In genomic region chr19:48461982-48462655, GRCh38 we compare ENCODE assay signal across 20 cellular contexts. TPM values are rescaled to one million over a fixed set of nuclear protein-coding genes. Genes with fewer than 3 reads are reported as not detected.
DNase-seq lines count a peak whose midpoint lies in the region; ATAC-seq, FAIRE-seq and TF ChIP-seq lines count a peak whose summit lies in the region.
"Had no signal": no experiment of that assay in that cellular context is flagged by ENCODE, and none has a peak within 500 bp of the region (broad histone marks: within the 10 kb centered on the region; RNA-seq: fewer than 3 reads in every experiment).

No MANE protein-coding gene starts in this region.

- no peak for TF ChIP-seq RAD21 in A549 (conservative IDR thresholded peaks at IDR 0.05 in 1 of 2, IDR thresholded peaks at IDR 0.05 in 1 of 2)
- TF ChIP-seq RAD21 in SK-N-SH (IDR thresholded peaks at IDR 0.05; ENCODE audit: low read length), result no peak

- H3K27ac ChIP-seq in A549, result no peak overlapping the region
- H3K27ac ChIP-seq in SK-N-SH (ENCODE audit: low read depth in 2 of 2, low read length in 1 of 2), result no peak overlapping the region
- H3K27ac ChIP-seq: BLaER1, pancreas, skin epidermis had no signal

- H3K9me2 ChIP-seq in SK-N-SH, result no peaks in the 10 kb centered on the region

- peaks cover 1% of the 10 kb centered on the region for H3K36me3 Mint-ChIP-seq in activated CD8-positive, alpha-beta memory T cell treated with anti-CD3 and anti-CD28 coated beads, Interleukin-2, amount 10 ng/mL, durations not matched to agents 7 days and 5 days

- H3K36me3 ChIP-seq in SK-N-SH (replicated peaks in 1 of 2; ENCODE audit: control insufficient read depth in 1 of 2, insufficient read depth in 2 of 2, low read length in 1 of 2), result peaks cover 2 to 6% of the 10 kb centered on the region in 2 experiments
- H3K36me3 ChIP-seq: pancreas had no signal

- POLR2A ChIA-PET in A549 (lab: Yijun Ruan, JAX), result no interaction called here
- POLR2A ChIA-PET in SK-N-SH (lab: Yijun Ruan, JAX), result no interaction called here

- FAIRE-seq in A549 (lab: Jason Lieb, UNC), result no peak
- FAIRE-seq: endothelial cell of umbilical vein, keratinocyte, pancreas had no signal

- H3K4me2 ChIP-seq in A549 (no peak overlapping the region), SK-N-SH (no peak overlapping the region)
- H3K4me2 ChIP-seq: BLaER1 had no signal

- no peaks in the 10 kb centered on the region for H3K27me3 ChIP-seq in SK-N-SH (ENCODE audit: insufficient read depth)
- H3K27me3 ChIP-seq: BLaER1, pancreas had no signal

- H2AFZ ChIP-seq in SK-N-SH (ENCODE audit: low read depth), result no peak overlapping the region

- no peak for TF ChIP-seq CTCF in A549 (IDR thresholded peaks at IDR 0.05)
- TF ChIP-seq CTCF in SK-N-SH (IDR thresholded peaks at IDR 0.05), result no peak

- peaks cover 15% of the 10 kb centered on the region for H3K4me1 Mint-ChIP-seq in activated CD8-positive, alpha-beta memory T cell treated with anti-CD3 and anti-CD28 coated beads, Interleukin-2, amount 10 ng/mL, durations not matched to agents 7 days and 5 days
- H3K4me1 Mint-ChIP-seq: central memory CD8-positive, alpha-beta T cell had no signal

- H3K4me1 ChIP-seq in A549, result peaks cover 9% of the 10 kb centered on the region
- peaks cover 0 to 7% of the 10 kb centered on the region in 2 experiments; a peak in 1 of 4 replicates for H3K4me1 ChIP-seq in SK-N-SH (ENCODE audit: control insufficient read depth in 1 of 2, insufficient read depth in 2 of 2, low read depth in 1 of 2, low read length in 1 of 2)
- H3K4me1 ChIP-seq: BLaER1, pancreas had no signal

- H3K9ac ChIP-seq in SK-N-SH, result no peak overlapping the region
- H3K9ac ChIP-seq: BLaER1 had no signal

- WGBS in A549 (ENCODE audit: missing lambda C conversion rate), result 97% methylated on average over 62 of the region's 62 CpGs
- WGBS in SK-N-SH (ENCODE audit: low lambda C conversion rate), result 94% methylated on average over 46 of the region's 62 CpGs

- H3F3A ChIP-seq in SK-N-SH (replicated peaks; ENCODE audit: insufficient read depth), result peaks cover 15% of the 10 kb centered on the region

- TF ChIP-seq POLR2A in A549 (IDR thresholded peaks at IDR 0.05; ENCODE audit: low read length), result no peak

- DNase-seq in A549 (ENCODE audit: low read depth in 1 of 2, low spot score in 1 of 2) (peak in 1 of 2 experiments; percentile 72), ELF-1 (ENCODE audit: low read depth, low spot score) (peak; percentile 84), SK-N-SH (peak; percentile 74), islet precursor cell (peak; percentile 69), activated gamma-delta T cell (lab: John Stamatoyannopoulos, UW) (no peak)
- DNase-seq in activated CD8-positive, alpha-beta memory T cell treated with anti-CD3 and anti-CD28 coated beads, Interleukin-2, amount 10 ng/mL, durations not matched to agents 7 days and 5 days, result no peak
- DNase-seq: activated CD8-positive, alpha-beta memory T cell treated with anti-CD3 and anti-CD28 coated beads, Interleukin-2, amount 50 U/mL, for 48 hours; DMS79; HCEC 1CT; NCI-H1048; NCI-H345; OCI-M1 had no signal

- peaks cover 5% of the 10 kb centered on the region; the same call in 1 of the 2 replicates for H3K79me2 ChIP-seq in SK-N-SH (ENCODE audit: insufficient read depth)

- peak; percentile 49 to 68 for ATAC-seq in A549
- ATAC-seq in GM21515 (IDR thresholded peaks at IDR 0.05; ENCODE audit: unreplicated experiment), result no peak
- no peak for ATAC-seq in activated CD8-positive, alpha-beta memory T cell treated with anti-CD3 and anti-CD28 coated beads, Interleukin-2, amount 10 ng/mL, durations not matched to agents 7 days and 5 days
- no peak for ATAC-seq in HG03442 (IDR thresholded peaks at IDR 0.05; ENCODE audit: unreplicated experiment)
- ATAC-seq: pancreas had no signal

- CTCF ChIA-PET in A549 (lab: Yijun Ruan, JAX) (interaction anchor here (0.7 to 3.2 kb wide), 3 partner anchors 11 to 44 kb away, joined by 3 to 23 read pairs (median 3); partner anchors contain the start of gene GRWD1), SK-N-SH (lab: Yijun Ruan, JAX) (interaction anchor here (0.7 to 1.5 kb wide), 3 partner anchors 13 to 28 kb away, joined by 3 to 4 read pairs (median 3); partner anchors contain the start of gene GRWD1)
- CTCF ChIA-PET in activated CD8-positive, alpha-beta memory T cell treated with anti-CD3 and anti-CD28 coated beads, Interleukin-2, amount 10 ng/mL, durations not matched to agents 7 days and 5 days (lab: Charles Lee), result interaction anchor here (0.6 to 1.5 kb wide), 2 partner anchors 28 to 116 kb away, joined by 3 to 4 read pairs; no protein-coding TSS in a partner anchor

- no peaks in the 10 kb centered on the region for H4K20me1 ChIP-seq in SK-N-SH (ENCODE audit: insufficient read depth)

- TF ChIP-seq EP300 in A549 (IDR thresholded peaks at IDR 0.05), result no peak
- TF ChIP-seq EP300 in SK-N-SH (IDR thresholded peaks at IDR 0.05; ENCODE audit: borderline replicate concordance in 1 of 2, low read depth in 1 of 2, low read length in 1 of 2), result no peak

- no peaks in the 10 kb centered on the region for H3K9me3 Mint-ChIP-seq in activated CD8-positive, alpha-beta memory T cell treated with anti-CD3 and anti-CD28 coated beads, Interleukin-2, amount 10 ng/mL, durations not matched to agents 7 days and 5 days (ENCODE audit: low read depth)
- H3K9me3 Mint-ChIP-seq: central memory CD8-positive, alpha-beta T cell had no signal

- H3K9me3 ChIP-seq in A549 (no peaks in the 10 kb centered on the region), SK-N-SH (no peaks in the 10 kb centered on the region)
- H3K9me3 ChIP-seq: BLaER1, pancreas had no signal

- H3K27me3 Mint-ChIP-seq in activated CD8-positive, alpha-beta memory T cell treated with anti-CD3 and anti-CD28 coated beads, Interleukin-2, amount 10 ng/mL, durations not matched to agents 7 days and 5 days, result no peaks in the 10 kb centered on the region
- H3K27me3 Mint-ChIP-seq: central memory CD8-positive, alpha-beta T cell had no signal

- H3K4me3 Mint-ChIP-seq in activated CD8-positive, alpha-beta memory T cell treated with anti-CD3 and anti-CD28 coated beads, Interleukin-2, amount 10 ng/mL, durations not matched to agents 7 days and 5 days, result no peak overlapping the region
- H3K4me3 Mint-ChIP-seq: central memory CD8-positive, alpha-beta T cell had no signal

- no peak overlapping the region for H3K27ac Mint-ChIP-seq in activated CD8-positive, alpha-beta memory T cell treated with anti-CD3 and anti-CD28 coated beads, Interleukin-2, amount 10 ng/mL, durations not matched to agents 7 days and 5 days

- H3K4me3 ChIP-seq in A549 (no peak overlapping the region), SK-N-SH (ENCODE audit: low read depth in 2 of 2, low read length in 1 of 2) (no peak overlapping the region)
- H3K4me3 ChIP-seq: BLaER1, pancreas, skin epidermis had no signal

TF ChIP-seq in A549, 52 proteins besides CTCF, POLR2A, EP300 and RAD21 (continues in another document):
- no peak for TF ChIP-seq TP53 (CRISPR knock-in tag; IDR thresholded peaks at IDR 0.05)

TF ChIP-seq in SK-N-SH, 30 proteins besides CTCF, POLR2A, EP300 and RAD21 (continues in another document):
- TF ChIP-seq SIN3A (IDR thresholded peaks at IDR 0.05; ENCODE audit: borderline replicate concordance, low read depth, low read length), result no peak

RNA-seq across cellular contexts. Expression of gene KCNJ14, which starts 6.7 kb away (rescaled TPM):
- polyA plus RNA-seq in A549 (2011; rRNA removed) (1.9 and 2.2 TPM in 2 replicates), A549 (2017; fragmentation: RNase III; extraction: RNeasy Plus Mini Kit Qiagen cat#74134 plus additional on column Dnase treatment) (1.3 to 1.4 TPM (median 1.3 TPM) in 3 replicates), SK-N-SH (2012; rRNA removed) (1.1 and 1.2 TPM in 2 replicates)
- 1.5 and 1.9 TPM in 2 replicates for polyA plus RNA-seq in A549 (2012; cell fraction: cytosol; rRNA removed)
- 12.5 and 14.5 TPM in 2 replicates for polyA plus RNA-seq in A549 (2012; cell fraction: nucleus; rRNA removed)
- polyA minus RNA-seq in A549 (2011; rRNA and poly(A)+ RNA removed), result 1.9 and 2.4 TPM in 2 replicates
- polyA plus RNA-seq in SK-N-SH (2012; cell fraction: cytosol; rRNA removed), result 0.54 and 0.93 TPM in 2 replicates
- 6.1 and 7.2 TPM in 2 replicates for polyA plus RNA-seq in SK-N-SH (2012; cell fraction: nucleus; rRNA removed)
- 1 to 10 TPM in 1 of 2 experiments, under 1 TPM in 1; 0.85 to 1.5 TPM for total RNA-seq in activated CD8-positive, alpha-beta memory T cell treated with anti-CD3 and anti-CD28 coated beads, Interleukin-2, amount 10 ng/mL, durations not matched to agents 7 days and 5 days

RNA-seq across cellular contexts. Expression of gene CYTH2, which starts 7.0 kb away (rescaled TPM):
- polyA plus RNA-seq in A549 (2011; rRNA removed), result 33.4 and 36.9 TPM in 2 replicates
- polyA plus RNA-seq in A549 (2012; cell fraction: cytosol; rRNA removed), result 48.4 and 61.1 TPM in 2 replicates
- 158 and 205 TPM in 2 replicates for polyA plus RNA-seq in A549 (2012; cell fraction: nucleus; rRNA removed)
- polyA plus RNA-seq in A549 (2017; fragmentation: RNase III; extraction: RNeasy Plus Mini Kit Qiagen cat#74134 plus additional on column Dnase treatment), result 42.3 to 55.4 TPM (median 50.5 TPM) in 3 replicates
- 49.4 and 52.6 TPM in 2 replicates for polyA minus RNA-seq in A549 (2011; rRNA and poly(A)+ RNA removed)
- polyA plus RNA-seq in SK-N-SH (2012; rRNA removed), result 69.5 and 77.6 TPM in 2 replicates
- polyA plus RNA-seq in SK-N-SH (2012; cell fraction: cytosol; rRNA removed), result 42.6 and 43.6 TPM in 2 replicates
- 308 and 364 TPM in 2 replicates for polyA plus RNA-seq in SK-N-SH (2012; cell fraction: nucleus; rRNA removed)
- total RNA-seq in activated CD8-positive, alpha-beta memory T cell treated with anti-CD3 and anti-CD28 coated beads, Interleukin-2, amount 10 ng/mL, durations not matched to agents 7 days and 5 days, result 10 to 100 TPM; 42.5 to 47.8 TPM

RNA-seq across cellular contexts. Expression of gene GRWD1, which starts 16.3 kb away (rescaled TPM):
- polyA plus RNA-seq in A549 (2011; rRNA removed) (40.0 and 48.1 TPM in 2 replicates), A549 (2017; fragmentation: RNase III; extraction: RNeasy Plus Mini Kit Qiagen cat#74134 plus additional on column Dnase treatment) (82.1 to 87.0 TPM (median 84.2 TPM) in 3 replicates), SK-N-SH (2012; rRNA removed) (34.1 and 36.6 TPM in 2 replicates)
- 64.4 and 73.9 TPM in 2 replicates for polyA plus RNA-seq in A549 (2012; cell fraction: cytosol; rRNA removed)
- polyA plus RNA-seq in A549 (2012; cell fraction: nucleus; rRNA removed), result 93.3 and 105 TPM in 2 replicates
- polyA minus RNA-seq in A549 (2011; rRNA and poly(A)+ RNA removed), result 28.1 and 30.0 TPM in 2 replicates
- 23.8 and 30.6 TPM in 2 replicates for polyA plus RNA-seq in SK-N-SH (2012; cell fraction: cytosol; rRNA removed)
- polyA plus RNA-seq in SK-N-SH (2012; cell fraction: nucleus; rRNA removed), result 29.1 and 29.6 TPM in 2 replicates
- 10 to 100 TPM; 37.9 to 58.7 TPM for total RNA-seq in activated CD8-positive, alpha-beta memory T cell treated with anti-CD3 and anti-CD28 coated beads, Interleukin-2, amount 10 ng/mL, durations not matched to agents 7 days and 5 days

RNA-seq across cellular contexts. Expression of gene LMTK3, which starts 49.5 kb away (rescaled TPM):
- polyA plus RNA-seq in A549 (2011; rRNA removed) (0.62 and 0.95 TPM in 2 replicates), A549 (2017; fragmentation: RNase III; extraction: RNeasy Plus Mini Kit Qiagen cat#74134 plus additional on column Dnase treatment) (4.6 to 6.1 TPM (median 5.6 TPM) in 3 replicates), SK-N-SH (2012; rRNA removed) (2.0 and 3.2 TPM in 2 replicates)
- 2.6 and 3.8 TPM in 2 replicates for polyA plus RNA-seq in A549 (2012; cell fraction: cytosol; rRNA removed)
- 9.6 and 11.7 TPM in 2 replicates for polyA plus RNA-seq in A549 (2012; cell fraction: nucleus; rRNA removed)
- 0.45 and 0.54 TPM in 2 replicates for polyA minus RNA-seq in A549 (2011; rRNA and poly(A)+ RNA removed)
- 1.0 and 2.3 TPM in 2 replicates for polyA plus RNA-seq in SK-N-SH (2012; cell fraction: cytosol; rRNA removed)
- polyA plus RNA-seq in SK-N-SH (2012; cell fraction: nucleus; rRNA removed), result 10.9 and 13.2 TPM in 2 replicates
- 1 to 10 TPM; 3.5 to 5.3 TPM for total RNA-seq in activated CD8-positive, alpha-beta memory T cell treated with anti-CD3 and anti-CD28 coated beads, Interleukin-2, amount 10 ng/mL, durations not matched to agents 7 days and 5 days

Comparison
In these comparisons a context has a peak if more than half of its experiments do, and no peak if none do; other contexts are left out.
1. ATAC-seq: peak in A549 (2 of 2); none in GM21515 (single experiment), activated CD8-positive, alpha-beta memory T cell treated with anti-CD3 and anti-CD28 coated beads, Interleukin-2, amount 10 ng/mL, durations not matched to agents 7 days and 5 days (single experiment) and HG03442 (single experiment).
2. DNase-seq: peak in ELF-1 (single experiment), SK-N-SH (single experiment) and islet precursor cell (single experiment); none in activated CD8-positive, alpha-beta memory T cell treated with anti-CD3 and anti-CD28 coated beads, Interleukin-2, amount 10 ng/mL, durations not matched to agents 7 days and 5 days (single experiment) and activated gamma-delta T cell (single experiment).